8 cellular contexts compared by ENCODE assay signal in the genomic region with DNA sequence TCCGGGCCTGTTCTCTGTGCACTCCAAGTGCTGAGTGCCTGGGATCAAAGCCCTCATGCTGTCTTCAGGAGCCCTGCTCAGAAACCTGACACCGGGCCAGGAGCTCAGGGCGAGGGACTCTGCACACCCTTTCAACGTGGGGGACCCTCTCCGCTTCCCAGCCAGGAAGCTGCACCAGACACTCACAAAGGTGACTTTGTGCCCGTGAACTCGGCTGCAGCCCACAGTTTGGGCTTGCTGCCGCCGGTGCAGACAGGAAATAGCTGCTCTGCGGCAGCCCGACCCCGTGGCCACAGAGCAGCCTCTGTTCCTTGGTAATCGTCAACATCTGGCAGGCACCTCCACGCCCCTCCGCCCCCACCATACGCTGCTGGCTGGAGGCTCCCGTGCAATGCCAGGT.
DNase-seq lines count a peak whose midpoint lies in the region; ATAC-seq and TF ChIP-seq lines count a peak whose summit lies in the region.

No MANE protein-coding gene starts in this region.

- H3K4me3 Mint-ChIP-seq in activated T-cell treated with anti-CD3 and anti-CD28 coated beads, Interleukin-2, amount 50 U/mL, for 24 hours = peak overlapping the region; percentile 51

- DNase-seq in MV-4-11 (lab: John Stamatoyannopoulos, UW) (peak; percentile 17), iPS-NIHi11 (ENCODE audit: low spot score) (peak; percentile 73), HEK293T (ENCODE audit: extremely low spot score) (no peak), NCI-H2029 treated with DMSO at 0.1 percent for 48 hours (lab: John Stamatoyannopoulos, UW) (no peak)
- DNase-seq in activated T-cell treated with anti-CD3 and anti-CD28 coated beads, Interleukin-2, amount 50 U/mL, for 24 hours = peak; percentile 64
- DNase-seq in stimulated activated CD8-positive, alpha-beta memory T cell treated with anti-CD3 and anti-CD28 coated beads, Interleukin-12 subunit alpha, Interleukin-12 subunit beta, amount 100 ng/mL, for 4 hours (ENCODE audit: low read depth) = peak; percentile 37

- peaks cover 30% of the 10 kb centered on the region for H3K4me1 Mint-ChIP-seq in activated T-cell treated with anti-CD3 and anti-CD28 coated beads, Interleukin-2, amount 50 U/mL, for 24 hours (ENCODE audit: low read depth)

- CTCF ChIA-PET in HEK293T (lab: Yijun Ruan, JAX) = no interaction called here

- POLR2A ChIA-PET in HEK293T (lab: Yijun Ruan, JAX) = no interaction called here

- no peak overlapping the region for H3K27ac Mint-ChIP-seq in activated T-cell treated with anti-CD3 and anti-CD28 coated beads, Interleukin-2, amount 50 U/mL, for 24 hours

- ATAC-seq in HG02798 (IDR thresholded peaks at IDR 0.05; ENCODE audit: poor library complexity, unreplicated experiment) = no peak
- ATAC-seq in GM18873 (IDR thresholded peaks at IDR 0.05; ENCODE audit: low FRiP score, unreplicated experiment) = no peak

- peaks cover 17% of the 10 kb centered on the region for H3K36me3 Mint-ChIP-seq in activated T-cell treated with anti-CD3 and anti-CD28 coated beads, Interleukin-2, amount 50 U/mL, for 24 hours (ENCODE audit: low read depth)

- H3K27me3 Mint-ChIP-seq in activated T-cell treated with anti-CD3 and anti-CD28 coated beads, Interleukin-2, amount 50 U/mL, for 24 hours = no peaks in the 10 kb centered on the region

- no peaks in the 10 kb centered on the region for H3K9me3 Mint-ChIP-seq in activated T-cell treated with anti-CD3 and anti-CD28 coated beads, Interleukin-2, amount 50 U/mL, for 24 hours

TF ChIP-seq in HEK293T, 16 proteins besides CTCF, POLR2A, EP300 and RAD21:
- TF ChIP-seq FOXM1 (IDR thresholded peaks at IDR 0.05; ENCODE audit: borderline replicate concordance) = no peak

Comparison
In these comparisons a context has a peak if more than half of its experiments do, and no peak if none do; other contexts are left out.
1. DNase-seq: peak in MV-4-11 (single experiment), activated T-cell treated with anti-CD3 and anti-CD28 coated beads, Interleukin-2, amount 50 U/mL, for 24 hours (single experiment), iPS-NIHi11 (single experiment) and stimulated activated CD8-positive, alpha-beta memory T cell treated with anti-CD3 and anti-CD28 coated beads, Interleukin-12 subunit alpha, Interleukin-12 subunit beta, amount 100 ng/mL, for 4 hours (single experiment); none in HEK293T (single experiment) and NCI-H2029 treated with DMSO at 0.1 percent for 48 hours (single experiment).